In genomic region chr17:8489841-8490240, GRCh38 we compare ENCODE assay signal across 22 cellular contexts.
"Had no signal": no experiment of that assay in that cellular context is flagged by ENCODE, and none has a peak within 500 bp of the region (broad histone marks: within the 10 kb centered on the region; RNA-seq: fewer than 3 reads in every experiment).

No MANE protein-coding gene starts in this region.

- H3K9me3 ChIP-seq: tibial artery had no signal

- H3K9ac ChIP-seq: parathyroid adenoma had no signal

- H3K27me3 ChIP-seq: esophagus squamous epithelium, foreskin keratinocyte, tibial artery had no signal

- H3K27ac ChIP-seq: esophagus squamous epithelium, foreskin keratinocyte, left ventricle myocardium inferior, parathyroid adenoma had no signal

- ATAC-seq: activated CD8-positive, alpha-beta T cell treated with anti-CD3 and anti-CD28 coated beads for 36 hours; activated naive CD8-positive, alpha-beta T cell treated with anti-CD3 and anti-CD28 coated beads, Interleukin-2, amount 50 U/mL, for 24 hours; activated T-cell treated with anti-CD3 and anti-CD28 coated beads, Interleukin-2, amount 50 U/mL, for 4 hours; foreskin keratinocyte; naive thymus-derived CD4-positive, alpha-beta T cell; sciatic nerve had no signal

- H3K4me1 ChIP-seq: esophagus squamous epithelium, foreskin keratinocyte, parathyroid adenoma, tibial artery had no signal

- DNase-seq: activated CD4-positive, alpha-beta T cell treated with anti-CD3 and anti-CD28 coated beads, Interleukin-2, amount 10 ng/mL, durations not matched to agents 24 days and 14 days; activated CD4-positive, CD25-positive, alpha-beta regulatory T cell; activated CD8-positive, alpha-beta T cell treated with anti-CD3 and anti-CD28 coated beads for 36 hours; activated naive CD4-positive, alpha-beta T cell treated with anti-CD3 and anti-CD28 coated beads for 36 hours; activated naive CD8-positive, alpha-beta T cell treated with anti-CD3 and anti-CD28 coated beads, Interleukin-2, amount 50 U/mL, for 24 hours; activated T-cell treated with anti-CD3 and anti-CD28 coated beads, Interleukin-2, amount 50 U/mL, for 4 hours; effector CD8-positive, alpha-beta T cell; esophagus squamous epithelium; foreskin keratinocyte; glutamatergic neuron; hippocampal formation; islet precursor cell; left ventricle myocardium inferior; mammary epithelial cell; naive thymus-derived CD4-positive, alpha-beta T cell; stimulated activated naive CD4-positive, alpha-beta T cell; substantia nigra; T-helper 1 cell; T1000; tibial artery had no signal

- H2AFZ ChIP-seq: parathyroid adenoma had no signal

- H3K4me3 ChIP-seq: esophagus squamous epithelium, left ventricle myocardium inferior, tibial artery had no signal
